1 cellular context compared by ENCODE assay signal in the genomic region with DNA sequence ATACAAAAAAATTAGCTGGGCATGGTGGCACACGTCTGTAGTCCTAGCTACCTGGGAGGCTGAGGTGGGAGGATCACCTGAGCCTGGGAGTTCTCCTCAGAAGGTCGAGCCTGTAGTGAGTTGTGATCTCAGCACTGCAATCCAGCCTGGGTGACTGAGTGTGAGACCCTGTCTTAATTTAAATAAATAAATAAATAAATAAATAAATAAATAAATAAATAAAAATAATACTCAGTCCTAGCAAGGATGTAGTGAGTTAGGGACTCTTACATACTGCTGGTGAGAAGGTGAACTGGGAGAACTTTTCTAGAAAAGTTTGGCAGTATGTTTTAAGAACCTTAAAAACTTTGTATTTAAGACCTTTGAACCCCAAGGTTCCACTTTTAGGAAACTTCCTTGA.
A peak's percentile ranks its signal among the peaks of the same experiment; 100 is the strongest.
TF ChIP-seq lines count a peak whose summit lies in the region.

No MANE protein-coding gene starts in this region.

TF ChIP-seq in HEK293, 187 proteins besides CTCF, POLR2A, EP300 and RAD21 (continued from another document):
- TF ChIP-seq ZNF785 (tag by site-specific recombination; IDR thresholded peaks at IDR 0.05) (no peak), ZNF623 (tag by site-specific recombination; IDR thresholded peaks at IDR 0.05) (peak; percentile 43; the same call in 1 of the 2 replicates), KLF8 (tag by site-specific recombination; IDR thresholded peaks at IDR 0.05) (no peak), ZNF394 (tag by site-specific recombination; IDR thresholded peaks at IDR 0.05; ENCODE audit: borderline replicate concordance) (peak; percentile 71; the same call in 1 of the 2 replicates), ZNF350 (tag by site-specific recombination; IDR thresholded peaks at IDR 0.05) (no peak), ZNF585B (tag by site-specific recombination; IDR thresholded peaks at IDR 0.05) (no peak), ZFP41 (tag by site-specific recombination; IDR thresholded peaks at IDR 0.05; ENCODE audit: borderline replicate concordance) (no peak), ZNF426 (tag by site-specific recombination; IDR thresholded peaks at IDR 0.05) (peak; percentile 45), GLIS2 (tag by site-specific recombination; IDR thresholded peaks at IDR 0.05) (no peak), ZNF555 (tag by site-specific recombination; conservative IDR thresholded peaks at IDR 0.05) (peak; percentile 33), ZNF133 (tag by site-specific recombination; IDR thresholded peaks at IDR 0.05) (no peak), ZNF37A (tag by site-specific recombination; IDR thresholded peaks at IDR 0.05) (no peak), ZFP69B (tag by site-specific recombination; IDR thresholded peaks at IDR 0.05) (no peak), SALL2 (tag by site-specific recombination; IDR thresholded peaks at IDR 0.05; ENCODE audit: borderline replicate concordance) (no peak), FEZF1 (tag by site-specific recombination; IDR thresholded peaks at IDR 0.05) (no peak), ZNF521 (tag by site-specific recombination; IDR thresholded peaks at IDR 0.05) (no peak), ZNF560 (tag by site-specific recombination; IDR thresholded peaks at IDR 0.05; ENCODE audit: borderline replicate concordance) (no peak), OVOL3 (tag by site-specific recombination; IDR thresholded peaks at IDR 0.05) (no peak), ZNF302 (tag by site-specific recombination; IDR thresholded peaks at IDR 0.05; ENCODE audit: low read depth) (no peak), ZNF707 (tag by site-specific recombination; IDR thresholded peaks at IDR 0.05) (no peak), MEIS1 (CRISPR knock-in tag; IDR thresholded peaks at IDR 0.05; ENCODE audit: borderline replicate concordance) (no peak)
- TF ChIP-seq, protein P1, sequence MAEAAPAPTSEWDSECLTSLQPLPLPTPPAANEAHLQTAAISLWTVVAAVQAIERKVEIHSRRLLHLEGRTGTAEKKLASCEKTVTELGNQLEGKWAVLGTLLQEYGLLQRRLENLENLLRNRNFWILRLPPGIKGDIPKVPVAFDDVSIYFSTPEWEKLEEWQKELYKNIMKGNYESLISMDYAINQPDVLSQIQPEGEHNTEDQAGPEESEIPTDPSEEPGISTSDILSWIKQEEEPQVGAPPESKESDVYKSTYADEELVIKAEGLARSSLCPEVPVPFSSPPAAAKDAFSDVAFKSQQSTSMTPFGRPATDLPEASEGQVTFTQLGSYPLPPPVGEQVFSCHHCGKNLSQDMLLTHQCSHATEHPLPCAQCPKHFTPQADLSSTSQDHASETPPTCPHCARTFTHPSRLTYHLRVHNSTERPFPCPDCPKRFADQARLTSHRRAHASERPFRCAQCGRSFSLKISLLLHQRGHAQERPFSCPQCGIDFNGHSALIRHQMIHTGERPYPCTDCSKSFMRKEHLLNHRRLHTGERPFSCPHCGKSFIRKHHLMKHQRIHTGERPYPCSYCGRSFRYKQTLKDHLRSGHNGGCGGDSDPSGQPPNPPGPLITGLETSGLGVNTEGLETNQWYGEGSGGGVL (tag by site-specific recombination; IDR thresholded peaks at IDR 0.05) = no peak
- TF ChIP-seq, protein P2, sequence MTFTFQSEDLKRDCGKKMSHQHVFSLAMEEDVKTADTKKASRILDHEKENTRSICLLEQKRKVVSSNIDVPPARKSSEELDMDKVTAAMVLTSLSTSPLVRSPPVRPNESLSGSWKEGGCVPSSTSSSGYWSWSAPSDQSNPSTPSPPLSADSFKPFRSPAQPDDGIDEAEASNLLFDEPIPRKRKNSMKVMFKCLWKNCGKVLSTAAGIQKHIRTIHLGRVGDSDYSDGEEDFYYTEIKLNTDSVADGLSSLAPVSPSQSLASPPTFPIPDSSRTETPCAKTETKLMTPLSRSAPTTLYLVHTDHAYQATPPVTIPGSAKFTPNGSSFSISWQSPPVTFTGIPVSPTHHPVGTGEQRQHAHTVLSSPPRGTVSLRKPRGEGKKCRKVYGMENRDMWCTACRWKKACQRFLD (tag by site-specific recombination; IDR thresholded peaks at IDR 0.05) = no peak
- TF ChIP-seq, protein P3, sequence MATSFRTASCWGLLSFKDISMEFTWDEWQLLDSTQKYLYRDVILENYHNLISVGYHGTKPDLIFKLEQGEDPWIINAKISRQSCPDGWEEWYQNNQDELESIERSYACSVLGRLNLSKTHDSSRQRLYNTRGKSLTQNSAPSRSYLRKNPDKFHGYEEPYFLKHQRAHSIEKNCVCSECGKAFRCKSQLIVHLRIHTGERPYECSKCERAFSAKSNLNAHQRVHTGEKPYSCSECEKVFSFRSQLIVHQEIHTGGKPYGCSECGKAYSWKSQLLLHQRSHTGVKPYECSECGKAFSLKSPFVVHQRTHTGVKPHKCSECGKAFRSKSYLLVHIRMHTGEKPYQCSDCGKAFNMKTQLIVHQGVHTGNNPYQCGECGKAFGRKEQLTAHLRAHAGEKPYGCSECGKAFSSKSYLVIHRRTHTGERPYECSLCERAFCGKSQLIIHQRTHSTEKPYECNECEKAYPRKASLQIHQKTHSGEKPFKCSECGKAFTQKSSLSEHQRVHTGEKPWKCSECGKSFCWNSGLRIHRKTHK (tag by site-specific recombination; IDR thresholded peaks at IDR 0.05) = no peak
- TF ChIP-seq, protein P4, sequence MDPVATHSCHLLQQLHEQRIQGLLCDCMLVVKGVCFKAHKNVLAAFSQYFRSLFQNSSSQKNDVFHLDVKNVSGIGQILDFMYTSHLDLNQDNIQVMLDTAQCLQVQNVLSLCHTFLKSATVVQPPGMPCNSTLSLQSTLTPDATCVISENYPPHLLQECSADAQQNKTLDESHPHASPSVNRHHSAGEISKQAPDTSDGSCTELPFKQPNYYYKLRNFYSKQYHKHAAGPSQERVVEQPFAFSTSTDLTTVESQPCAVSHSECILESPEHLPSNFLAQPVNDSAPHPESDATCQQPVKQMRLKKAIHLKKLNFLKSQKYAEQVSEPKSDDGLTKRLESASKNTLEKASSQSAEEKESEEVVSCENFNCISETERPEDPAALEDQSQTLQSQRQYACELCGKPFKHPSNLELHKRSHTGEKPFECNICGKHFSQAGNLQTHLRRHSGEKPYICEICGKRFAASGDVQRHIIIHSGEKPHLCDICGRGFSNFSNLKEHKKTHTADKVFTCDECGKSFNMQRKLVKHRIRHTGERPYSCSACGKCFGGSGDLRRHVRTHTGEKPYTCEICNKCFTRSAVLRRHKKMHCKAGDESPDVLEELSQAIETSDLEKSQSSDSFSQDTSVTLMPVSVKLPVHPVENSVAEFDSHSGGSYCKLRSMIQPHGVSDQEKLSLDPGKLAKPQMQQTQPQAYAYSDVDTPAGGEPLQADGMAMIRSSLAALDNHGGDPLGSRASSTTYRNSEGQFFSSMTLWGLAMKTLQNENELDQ (tag by site-specific recombination; IDR thresholded peaks at IDR 0.05; ENCODE audit: low read depth) = no peak
- TF ChIP-seq, protein P5, sequence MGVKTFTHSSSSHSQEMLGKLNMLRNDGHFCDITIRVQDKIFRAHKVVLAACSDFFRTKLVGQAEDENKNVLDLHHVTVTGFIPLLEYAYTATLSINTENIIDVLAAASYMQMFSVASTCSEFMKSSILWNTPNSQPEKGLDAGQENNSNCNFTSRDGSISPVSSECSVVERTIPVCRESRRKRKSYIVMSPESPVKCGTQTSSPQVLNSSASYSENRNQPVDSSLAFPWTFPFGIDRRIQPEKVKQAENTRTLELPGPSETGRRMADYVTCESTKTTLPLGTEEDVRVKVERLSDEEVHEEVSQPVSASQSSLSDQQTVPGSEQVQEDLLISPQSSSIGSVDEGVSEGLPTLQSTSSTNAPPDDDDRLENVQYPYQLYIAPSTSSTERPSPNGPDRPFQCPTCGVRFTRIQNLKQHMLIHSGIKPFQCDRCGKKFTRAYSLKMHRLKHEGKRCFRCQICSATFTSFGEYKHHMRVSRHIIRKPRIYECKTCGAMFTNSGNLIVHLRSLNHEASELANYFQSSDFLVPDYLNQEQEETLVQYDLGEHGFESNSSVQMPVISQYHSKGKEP (tag by site-specific recombination; IDR thresholded peaks at IDR 0.05) = no peak
- TF ChIP-seq, protein P6, sequence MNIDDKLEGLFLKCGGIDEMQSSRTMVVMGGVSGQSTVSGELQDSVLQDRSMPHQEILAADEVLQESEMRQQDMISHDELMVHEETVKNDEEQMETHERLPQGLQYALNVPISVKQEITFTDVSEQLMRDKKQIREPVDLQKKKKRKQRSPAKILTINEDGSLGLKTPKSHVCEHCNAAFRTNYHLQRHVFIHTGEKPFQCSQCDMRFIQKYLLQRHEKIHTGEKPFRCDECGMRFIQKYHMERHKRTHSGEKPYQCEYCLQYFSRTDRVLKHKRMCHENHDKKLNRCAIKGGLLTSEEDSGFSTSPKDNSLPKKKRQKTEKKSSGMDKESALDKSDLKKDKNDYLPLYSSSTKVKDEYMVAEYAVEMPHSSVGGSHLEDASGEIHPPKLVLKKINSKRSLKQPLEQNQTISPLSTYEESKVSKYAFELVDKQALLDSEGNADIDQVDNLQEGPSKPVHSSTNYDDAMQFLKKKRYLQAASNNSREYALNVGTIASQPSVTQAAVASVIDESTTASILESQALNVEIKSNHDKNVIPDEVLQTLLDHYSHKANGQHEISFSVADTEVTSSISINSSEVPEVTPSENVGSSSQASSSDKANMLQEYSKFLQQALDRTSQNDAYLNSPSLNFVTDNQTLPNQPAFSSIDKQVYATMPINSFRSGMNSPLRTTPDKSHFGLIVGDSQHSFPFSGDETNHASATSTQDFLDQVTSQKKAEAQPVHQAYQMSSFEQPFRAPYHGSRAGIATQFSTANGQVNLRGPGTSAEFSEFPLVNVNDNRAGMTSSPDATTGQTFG (tag by site-specific recombination; IDR thresholded peaks at IDR 0.05; ENCODE audit: borderline replicate concordance) = no peak
- TF ChIP-seq, protein P7, sequence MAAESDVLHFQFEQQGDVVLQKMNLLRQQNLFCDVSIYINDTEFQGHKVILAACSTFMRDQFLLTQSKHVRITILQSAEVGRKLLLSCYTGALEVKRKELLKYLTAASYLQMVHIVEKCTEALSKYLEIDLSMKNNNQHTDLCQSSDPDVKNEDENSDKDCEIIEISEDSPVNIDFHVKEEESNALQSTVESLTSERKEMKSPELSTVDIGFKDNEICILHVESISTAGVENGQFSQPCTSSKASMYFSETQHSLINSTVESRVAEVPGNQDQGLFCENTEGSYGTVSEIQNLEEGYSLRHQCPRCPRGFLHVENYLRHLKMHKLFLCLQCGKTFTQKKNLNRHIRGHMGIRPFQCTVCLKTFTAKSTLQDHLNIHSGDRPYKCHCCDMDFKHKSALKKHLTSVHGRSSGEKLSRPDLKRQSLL (tag by site-specific recombination; IDR thresholded peaks at IDR 0.05) = no peak
- TF ChIP-seq, protein P8, sequence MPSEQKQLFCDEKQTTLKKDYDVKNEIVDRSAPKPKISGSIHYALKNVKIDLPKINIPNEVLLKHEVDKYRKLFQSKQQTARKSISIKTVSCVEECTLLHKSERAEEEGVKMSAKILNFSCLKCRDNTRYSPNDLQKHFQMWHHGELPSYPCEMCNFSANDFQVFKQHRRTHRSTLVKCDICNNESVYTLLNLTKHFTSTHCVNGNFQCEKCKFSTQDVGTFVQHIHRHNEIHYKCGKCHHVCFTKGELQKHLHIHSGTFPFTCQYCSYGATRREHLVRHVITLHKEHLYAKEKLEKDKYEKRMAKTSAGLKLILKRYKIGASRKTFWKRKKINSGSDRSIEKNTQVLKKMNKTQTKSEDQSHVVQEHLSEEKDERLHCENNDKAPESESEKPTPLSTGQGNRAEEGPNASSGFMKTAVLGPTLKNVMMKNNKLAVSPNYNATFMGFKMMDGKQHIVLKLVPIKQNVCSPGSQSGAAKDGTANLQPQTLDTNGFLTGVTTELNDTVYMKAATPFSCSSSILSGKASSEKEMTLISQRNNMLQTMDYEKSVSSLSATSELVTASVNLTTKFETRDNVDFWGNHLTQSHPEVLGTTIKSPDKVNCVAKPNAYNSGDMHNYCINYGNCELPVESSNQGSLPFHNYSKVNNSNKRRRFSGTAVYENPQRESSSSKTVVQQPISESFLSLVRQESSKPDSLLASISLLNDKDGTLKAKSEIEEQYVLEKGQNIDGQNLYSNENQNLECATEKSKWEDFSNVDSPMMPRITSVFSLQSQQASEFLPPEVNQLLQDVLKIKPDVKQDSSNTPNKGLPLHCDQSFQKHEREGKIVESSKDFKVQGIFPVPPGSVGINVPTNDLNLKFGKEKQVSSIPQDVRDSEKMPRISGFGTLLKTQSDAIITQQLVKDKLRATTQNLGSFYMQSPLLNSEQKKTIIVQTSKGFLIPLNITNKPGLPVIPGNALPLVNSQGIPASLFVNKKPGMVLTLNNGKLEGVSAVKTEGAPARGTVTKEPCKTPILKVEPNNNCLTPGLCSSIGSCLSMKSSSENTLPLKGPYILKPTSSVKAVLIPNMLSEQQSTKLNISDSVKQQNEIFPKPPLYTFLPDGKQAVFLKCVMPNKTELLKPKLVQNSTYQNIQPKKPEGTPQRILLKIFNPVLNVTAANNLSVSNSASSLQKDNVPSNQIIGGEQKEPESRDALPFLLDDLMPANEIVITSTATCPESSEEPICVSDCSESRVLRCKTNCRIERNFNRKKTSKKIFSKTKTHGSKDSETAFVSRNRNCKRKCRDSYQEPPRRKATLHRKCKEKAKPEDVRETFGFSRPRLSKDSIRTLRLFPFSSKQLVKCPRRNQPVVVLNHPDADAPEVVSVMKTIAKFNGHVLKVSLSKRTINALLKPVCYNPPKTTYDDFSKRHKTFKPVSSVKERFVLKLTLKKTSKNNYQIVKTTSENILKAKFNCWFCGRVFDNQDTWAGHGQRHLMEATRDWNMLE (tag by site-specific recombination; conservative IDR thresholded peaks at IDR 0.05; ENCODE audit: low read depth) = peak; percentile 55
- TF ChIP-seq, protein P9, sequence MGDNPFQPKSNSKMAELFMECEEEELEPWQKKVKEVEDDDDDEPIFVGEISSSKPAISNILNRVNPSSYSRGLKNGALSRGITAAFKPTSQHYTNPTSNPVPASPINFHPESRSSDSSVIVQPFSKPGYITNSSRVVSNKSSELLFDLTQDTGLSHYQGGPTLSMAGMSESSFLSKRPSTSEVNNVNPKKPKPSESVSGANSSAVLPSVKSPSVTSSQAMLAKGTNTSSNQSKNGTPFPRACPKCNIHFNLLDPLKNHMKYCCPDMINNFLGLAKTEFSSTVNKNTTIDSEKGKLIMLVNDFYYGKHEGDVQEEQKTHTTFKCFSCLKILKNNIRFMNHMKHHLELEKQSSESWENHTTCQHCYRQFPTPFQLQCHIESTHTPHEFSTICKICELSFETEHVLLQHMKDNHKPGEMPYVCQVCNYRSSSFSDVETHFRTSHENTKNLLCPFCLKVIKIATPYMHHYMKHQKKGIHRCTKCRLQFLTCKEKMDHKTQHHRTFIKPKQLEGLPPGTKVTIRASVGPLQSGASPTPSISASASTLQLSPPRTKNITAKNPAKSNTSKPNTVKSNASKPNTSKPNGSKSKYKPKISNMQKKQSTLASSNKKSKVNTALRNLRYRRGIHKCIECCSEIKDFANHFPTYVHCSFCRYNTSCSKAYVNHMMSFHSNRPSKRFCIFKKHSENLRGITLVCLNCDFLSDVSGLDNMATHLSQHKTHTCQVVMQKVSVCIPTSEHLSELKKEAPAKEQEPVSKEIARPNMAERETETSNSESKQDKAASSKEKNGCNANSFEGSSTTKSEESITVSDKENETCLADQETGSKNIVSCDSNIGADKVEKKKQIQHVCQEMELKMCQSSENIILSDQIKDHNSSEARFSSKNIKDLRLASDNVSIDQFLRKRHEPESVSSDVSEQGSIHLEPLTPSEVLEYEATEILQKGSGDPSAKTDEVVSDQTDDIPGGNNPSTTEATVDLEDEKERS (tag by site-specific recombination; IDR thresholded peaks at IDR 0.05) = no peak
